Comparison of ENCODE assay signal across 31 cellular contexts in genomic region chr3:100532411-100532810, GRCh38.
"Had no signal": no experiment of that assay in that cellular context is flagged by ENCODE, and none has a peak within 500 bp of the region (broad histone marks: within the 10 kb centered on the region; RNA-seq: fewer than 3 reads in every experiment).

No MANE protein-coding gene starts in this region.

- H3K4me3 Mint-ChIP-seq: activated CD8-positive, alpha-beta memory T cell treated with anti-CD3 and anti-CD28 coated beads, Interleukin-2, amount 10 ng/mL, durations not matched to agents 7 days and 5 days; activated naive CD4-positive, alpha-beta T cell treated with anti-CD3 and anti-CD28 coated beads, Interleukin-2, amount 50 U/mL, for 24 hours; activated T-cell treated with anti-CD3 and anti-CD28 coated beads, Interleukin-2, amount 50 U/mL, for 24 hours; activated T-helper 1 cell treated with anti-CD3 and anti-CD28 coated beads, Interleukin-12 subunit alpha, Interleukin-12 subunit beta, Interleukin-2, Interleukin-4 antibody, amounts not matched to agents 30 ng/mL and 10 ng/mL and 1 ng/mL, durations not matched to agents 14 hours and 24 hours and 36 hours; central memory CD8-positive, alpha-beta T cell; T-helper 17 cell; WTC11 had no signal

- H3K9me3 Mint-ChIP-seq: activated naive CD4-positive, alpha-beta T cell treated with anti-CD3 and anti-CD28 coated beads, Interleukin-2, amount 50 U/mL, for 24 hours; activated T-cell treated with anti-CD3 and anti-CD28 coated beads, Interleukin-2, amount 50 U/mL, for 24 hours; activated T-helper 1 cell treated with anti-CD3 and anti-CD28 coated beads, Interleukin-12 subunit alpha, Interleukin-12 subunit beta, Interleukin-2, Interleukin-4 antibody, amounts not matched to agents 30 ng/mL and 10 ng/mL and 1 ng/mL, durations not matched to agents 14 hours and 24 hours and 36 hours; central memory CD8-positive, alpha-beta T cell; WTC11 had no signal

- DNase-seq: activated CD4-positive, alpha-beta T cell treated with anti-CD3 and anti-CD28 coated beads for 48 hours; activated CD4-positive, alpha-beta T cell treated with anti-CD3 and anti-CD28 coated beads, Interleukin-2, amount 50 U/mL, for 4 hours; activated CD4-positive, CD25-positive, alpha-beta regulatory T cell treated with anti-CD3 and anti-CD28 coated beads, Interleukin-2, amount 50 U/mL, for 72 hours; activated CD8-positive, alpha-beta memory T cell treated with anti-CD3 and anti-CD28 coated beads, Interleukin-2, amount 10 ng/mL, durations not matched to agents 7 days and 5 days; activated effector memory CD4-positive, alpha-beta T cell treated with Interleukin-2 at 50 U/mL for 16 hours; activated naive CD4-positive, alpha-beta T cell; activated T-cell treated with anti-CD3 and anti-CD28 coated beads, Interleukin-2, amount 50 U/mL, for 24 hours; amniotic stem cell; body of pancreas; Kasumi-1; KBM-7; NCI-H1092; NCI-H1436; NCI-H1694 treated with DMSO at 0.1 percent for 48 hours; NCI-H2029 treated with DMSO at 0.1 percent for 48 hours; NCI-H2171; NCI-H2227 treated with DMSO at 0.1 percent for 48 hours; NCI-H446 treated with DMSO at 0.1 percent for 48 hours; NCI-H524 treated with DMSO at 0.1 percent for 48 hours; NK-92 treated with Interleukin-12 subunit alpha and Interleukin-12 subunit beta, amount 100 ng/mL, for 24 hours; Peyer's patch; Right ventricle myocardium superior; SJCRH30; T-helper 17 cell; T-helper 9 cell had no signal

- H3K4me3 ChIP-seq: ascending aorta, body of pancreas, Peyer's patch, SJCRH30 had no signal

- H3K36me3 Mint-ChIP-seq: activated CD8-positive, alpha-beta memory T cell treated with anti-CD3 and anti-CD28 coated beads, Interleukin-2, amount 10 ng/mL, durations not matched to agents 7 days and 5 days; activated naive CD4-positive, alpha-beta T cell treated with anti-CD3 and anti-CD28 coated beads, Interleukin-2, amount 50 U/mL, for 24 hours; WTC11 had no signal

- H3K4me1 Mint-ChIP-seq: activated CD8-positive, alpha-beta memory T cell treated with anti-CD3 and anti-CD28 coated beads, Interleukin-2, amount 10 ng/mL, durations not matched to agents 7 days and 5 days; activated naive CD4-positive, alpha-beta T cell treated with anti-CD3 and anti-CD28 coated beads, Interleukin-2, amount 50 U/mL, for 24 hours; central memory CD8-positive, alpha-beta T cell; T-helper 17 cell had no signal

- H3K27me3 ChIP-seq: ascending aorta, body of pancreas, Peyer's patch, SJCRH30 had no signal

- H3K27ac ChIP-seq: ascending aorta, body of pancreas, Peyer's patch, RWPE1, SJCRH30 had no signal

- H3K36me3 ChIP-seq: ascending aorta, Peyer's patch, SJCRH30 had no signal

- H3K27me3 Mint-ChIP-seq: activated naive CD4-positive, alpha-beta T cell treated with anti-CD3 and anti-CD28 coated beads, Interleukin-2, amount 50 U/mL, for 24 hours had no signal

- H3K27ac Mint-ChIP-seq: activated CD8-positive, alpha-beta memory T cell treated with anti-CD3 and anti-CD28 coated beads, Interleukin-2, amount 10 ng/mL, durations not matched to agents 7 days and 5 days; activated naive CD4-positive, alpha-beta T cell treated with anti-CD3 and anti-CD28 coated beads, Interleukin-2, amount 50 U/mL, for 24 hours; activated T-cell treated with anti-CD3 and anti-CD28 coated beads, Interleukin-2, amount 50 U/mL, for 24 hours; activated T-helper 1 cell treated with anti-CD3 and anti-CD28 coated beads, Interleukin-12 subunit alpha, Interleukin-12 subunit beta, Interleukin-2, Interleukin-4 antibody, amounts not matched to agents 30 ng/mL and 10 ng/mL and 1 ng/mL, durations not matched to agents 14 hours and 24 hours and 36 hours; T-helper 17 cell; WTC11 had no signal

- H3K9me3 ChIP-seq: ascending aorta, body of pancreas, Peyer's patch, SJCRH30 had no signal

- ATAC-seq: activated CD8-positive, alpha-beta memory T cell treated with anti-CD3 and anti-CD28 coated beads, Interleukin-2, amount 10 ng/mL, durations not matched to agents 7 days and 5 days; body of pancreas; T-helper 17 cell; WTC11 had no signal

- H3K4me1 ChIP-seq: ascending aorta, Peyer's patch, SJCRH30 had no signal
